Comparison of ENCODE assay signal across 20 cellular contexts in the genomic region with DNA sequence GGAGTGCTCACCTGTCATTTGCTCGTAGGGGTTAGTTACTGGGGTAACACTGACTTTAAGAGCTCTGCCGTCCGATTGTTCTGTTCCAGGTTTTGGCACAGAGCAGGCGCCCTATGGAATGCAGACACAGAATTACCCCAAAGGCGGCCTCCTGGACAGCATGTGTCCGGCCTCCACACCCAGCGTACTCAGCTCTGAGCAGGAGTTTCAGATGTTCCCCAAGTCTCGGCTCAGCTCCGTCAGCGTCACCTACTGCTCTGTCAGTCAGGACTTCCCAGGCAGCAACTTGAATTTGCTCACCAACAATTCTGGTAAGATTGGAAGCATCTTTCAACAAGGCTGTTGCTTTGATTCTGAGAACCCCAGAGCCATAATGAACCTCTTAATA. TPM values are rescaled to one million over a fixed set of nuclear protein-coding genes. Genes with fewer than 3 reads are reported as not detected.
DNase-seq lines count a peak whose midpoint lies in the region; ATAC-seq and TF ChIP-seq lines count a peak whose summit lies in the region.
"Had no signal": no experiment of that assay in that cellular context is flagged by ENCODE, and none has a peak within 500 bp of the region (broad histone marks: within the 10 kb centered on the region; RNA-seq: fewer than 3 reads in every experiment).

No MANE protein-coding gene starts in this region.

- CTCF ChIA-PET in HCT116 (lab: Charles Lee), result interaction anchor here (1.7 kb wide), 1 partner anchor 22 kb away, joined by 3 read pairs; no protein-coding TSS in a partner anchor

- no peaks in the 10 kb centered on the region for H3K9me3 Mint-ChIP-seq in endothelial cell (ENCODE audit: unreplicated experiment)

- no peaks in the 10 kb centered on the region for H3K27me3 Mint-ChIP-seq in endothelial cell (ENCODE audit: unreplicated experiment)
- H3K27me3 Mint-ChIP-seq: activated CD4-positive, alpha-beta T cell treated with anti-CD3 and anti-CD28 coated beads, Interleukin-2, amount 10 ng/mL, durations not matched to agents 7 days and 5 days; CD4-positive, alpha-beta memory T cell had no signal

- no peak overlapping the region for H3K9ac ChIP-seq in HCT116 (ENCODE audit: low read length)
- H3K9ac ChIP-seq in mucosa of rectum (ENCODE audit: low read depth in 1 of 2, low read length in 2 of 2), result peak overlapping the region in 1 of 2 donors; percentile 62
- H3K9ac ChIP-seq: parathyroid adenoma had no signal

- TF ChIP-seq CTCF in HCT116 (IDR thresholded peaks at IDR 0.05 in 2 of 3, conservative IDR thresholded peaks at IDR 0.05 in 1 of 3; ENCODE audit: borderline replicate concordance in 1 of 3, insufficient read depth in 1 of 3, low read depth in 2 of 3, low read length in 2 of 3) (no peak), endothelial cell (IDR thresholded peaks at IDR 0.05; ENCODE audit: unreplicated experiment) (no peak), thyroid gland (IDR thresholded peaks at IDR 0.05) (no peak), heart left ventricle (IDR thresholded peaks at IDR 0.05) (no peak)

- H3K36me3 ChIP-seq in HCT116 (ENCODE audit: control insufficient read depth in 1 of 2, insufficient read depth in 2 of 2, low read length in 2 of 2), result peaks cover 82 to 85% of the 10 kb centered on the region in 2 experiments
- peaks cover 89 to 95% of the 10 kb centered on the region in 2 donors for H3K36me3 ChIP-seq in mucosa of rectum (ENCODE audit: control insufficient read depth in 2 of 2, insufficient read depth in 2 of 2, low read length in 2 of 2)
- H3K36me3 ChIP-seq in thyroid gland, result peaks cover 67 to 86% of the 10 kb centered on the region in 2 donors
- H3K36me3 ChIP-seq in heart left ventricle, result peaks cover 2 to 98% (median 97%) of the 10 kb centered on the region in 9 donors

- peaks cover 23% of the 10 kb centered on the region; the same call in 1 of the 2 replicates for H3K79me2 ChIP-seq in HCT116 (ENCODE audit: insufficient read depth, low read length)
- H3K79me2 ChIP-seq: parathyroid adenoma had no signal

- H3K27ac ChIP-seq in HCT116 (ENCODE audit: low read depth, low read length) (no peak overlapping the region), mucosa of rectum (ENCODE audit: low read depth in 2 of 2, low read length in 2 of 2) (peak overlapping the region; percentile 72 to 81), thyroid gland (peak overlapping the region; percentile 78 to 99 (median 92)), heart left ventricle (peak overlapping the region in 1 of 12 donors; percentile 32)

- ATAC-seq in HCT116 (no peak), Right ventricle myocardium superior (ENCODE audit: poor library complexity) (no peak), heart left ventricle (no peak)

- peaks cover 94% of the 10 kb centered on the region for H3K36me3 Mint-ChIP-seq in endothelial cell (ENCODE audit: low read depth, unreplicated experiment)

- H4K20me1 ChIP-seq in HCT116 (ENCODE audit: insufficient read depth), result no peaks in the 10 kb centered on the region

- no peaks in the 10 kb centered on the region for H3K9me3 ChIP-seq in HCT116 (ENCODE audit: control insufficient read depth in 1 of 2, insufficient read depth in 1 of 2, low read depth in 1 of 2, low read length in 2 of 2)
- no peaks in the 10 kb centered on the region for H3K9me3 ChIP-seq in mucosa of rectum (ENCODE audit: control insufficient read depth in 2 of 2, low read length in 2 of 2)
- H3K9me3 ChIP-seq in thyroid gland, result no peaks in the 10 kb centered on the region
- no peaks in the 10 kb centered on the region for H3K9me3 ChIP-seq in heart left ventricle

- no peak overlapping the region for H2AFZ ChIP-seq in HCT116 (ENCODE audit: low read depth, low read length, poor library complexity, severe bottlenecking)
- H2AFZ ChIP-seq: parathyroid adenoma had no signal

- peak overlapping the region; percentile 31 for H3K4me3 Mint-ChIP-seq in endothelial cell (ENCODE audit: unreplicated experiment)
- H3K4me3 Mint-ChIP-seq: activated CD4-positive, alpha-beta T cell treated with anti-CD3 and anti-CD28 coated beads, Interleukin-2, amount 10 ng/mL, durations not matched to agents 7 days and 5 days; CD4-positive, alpha-beta memory T cell had no signal

- H3K27me3 ChIP-seq in HCT116 (ENCODE audit: insufficient read depth, low read length), result no peaks in the 10 kb centered on the region
- H3K27me3 ChIP-seq in mucosa of rectum (ENCODE audit: control insufficient read depth in 2 of 2, insufficient read depth in 2 of 2, low read length in 2 of 2), result no peaks in the 10 kb centered on the region
- no peaks in the 10 kb centered on the region for H3K27me3 ChIP-seq in thyroid gland
- no peaks in the 10 kb centered on the region for H3K27me3 ChIP-seq in heart left ventricle

- peaks cover 8% of the 10 kb centered on the region for H3K4me1 Mint-ChIP-seq in endothelial cell (ENCODE audit: unreplicated experiment)

- no peak for DNase-seq in HCT116 (ENCODE audit: low read depth, low spot score)
- no peak for DNase-seq in endothelial cell (ENCODE audit: low spot score)
- no peak for DNase-seq in thyroid gland
- no peak for DNase-seq in Right ventricle myocardium superior
- no peak for DNase-seq in activated CD4-positive, alpha-beta T cell treated with anti-CD3 and anti-CD28 coated beads, Interleukin-2, amount 50 U/mL, for 1 hour
- no peak for DNase-seq in heart left ventricle
- DNase-seq in DMS 273 (lab: John Stamatoyannopoulos, UW; ENCODE audit: unreplicated experiment), result no peak
- DNase-seq: activated CD4-positive, alpha-beta T cell treated with anti-CD3 and anti-CD28 coated beads, Interleukin-2, amount 10 ng/mL, durations not matched to agents 7 days and 5 days; activated gamma-delta T cell; CD4-positive, alpha-beta memory T cell; central memory CD4-positive, alpha-beta T cell; DMS79 treated with DMSO at 0.1 percent for 48 hours; left colon; NCI-H1436 treated with DMSO at 0.1 percent for 48 hours; NCI-H2171 treated with DMSO at 0.1 percent for 48 hours; NCI-H82; stimulated activated CD8-positive, alpha-beta memory T cell treated with anti-CD3 and anti-CD28 coated beads, Interleukin-4, amount 100 ng/mL, for 48 hours had no signal

- TF ChIP-seq POLR2A in HCT116 (IDR thresholded peaks at IDR 0.05; ENCODE audit: borderline replicate concordance, extremely low read depth, insufficient read depth, insufficient read length) (no peak), thyroid gland (IDR thresholded peaks at IDR 0.05) (no peak), heart left ventricle (IDR thresholded peaks at IDR 0.05) (no peak)

- H3K4me2 ChIP-seq in HCT116 (ENCODE audit: low read length), result peak overlapping the region; percentile 24; the same call in 1 of the 2 replicates

- peaks cover 7 to 37% of the 10 kb centered on the region in 2 experiments for H3K4me1 ChIP-seq in HCT116 (ENCODE audit: control insufficient read depth in 1 of 2, insufficient read depth in 2 of 2, low read length in 2 of 2)
- H3K4me1 ChIP-seq in mucosa of rectum (ENCODE audit: control insufficient read depth in 2 of 2, insufficient read depth in 2 of 2, low read length in 2 of 2), result peaks cover 56 to 87% of the 10 kb centered on the region in 2 donors
- H3K4me1 ChIP-seq in thyroid gland, result peaks cover 62 to 72% of the 10 kb centered on the region in 2 donors
- peaks cover 3 to 76% (median 35%) of the 10 kb centered on the region in 12 donors for H3K4me1 ChIP-seq in heart left ventricle
- H3K4me1 ChIP-seq: parathyroid adenoma had no signal

- TF ChIP-seq RAD21 in HCT116 (IDR thresholded peaks at IDR 0.05; ENCODE audit: low read depth), result no peak

- no peak overlapping the region for H3K27ac Mint-ChIP-seq in endothelial cell (ENCODE audit: unreplicated experiment)
- H3K27ac Mint-ChIP-seq: activated CD4-positive, alpha-beta T cell treated with anti-CD3 and anti-CD28 coated beads, Interleukin-2, amount 10 ng/mL, durations not matched to agents 7 days and 5 days; CD4-positive, alpha-beta memory T cell had no signal

- POLR2A ChIA-PET in HCT116 (lab: Charles Lee), result no interaction called here

- no TSS peak for BruUV-seq in HCT116 (replicated peaks; lab: Mats Ljungman, UMichigan)

- H3K9me2 ChIP-seq in HCT116 (ENCODE audit: insufficient read depth), result no peaks in the 10 kb centered on the region

- 92 to 96% methylated on average over 10 of the region's 10 CpGs for WGBS in thyroid gland, 2 donors
- WGBS in heart left ventricle, 4 donors, result 93 to 94% (median 93%) methylated on average over 10 of the region's 10 CpGs

- RAD21 ChIA-PET in HCT116 (lab: Charles Lee; ENCODE audit: low non-redundant PET in 1 of 2, low total read pairs in 2 of 2, uncharacterized antibody in 2 of 2, unreplicated experiment in 2 of 2), result no interaction called here

- intact Hi-C loops in HCT116 (cut with micrococcal nuclease), result no loop called here
- intact Hi-C loops in thyroid gland (cut with DNase I), result no loop called here
- intact Hi-C loops in Right ventricle myocardium superior (cut with DNase I), result no loop called here
- intact Hi-C loops in heart left ventricle (cut with DNase I), result no loop called here

- H3K4me3 ChIP-seq in HCT116 (replicated peaks in 1 of 2; ENCODE audit: low read depth in 1 of 2, low read length in 2 of 2) (no peak overlapping the region), mucosa of rectum (ENCODE audit: low read length in 2 of 2) (no peak overlapping the region), thyroid gland (replicated peaks in 1 of 3) (no peak overlapping the region), heart left ventricle (no peak overlapping the region)
- H3K4me3 ChIP-seq: skin epidermis had no signal

TF ChIP-seq in HCT116, 20 proteins besides CTCF, POLR2A, EP300 and RAD21 (continues in another document):
- TF ChIP-seq EZH2phosphoT487 (IDR thresholded peaks at IDR 0.05; ENCODE audit: borderline replicate concordance), result no peak
- TF ChIP-seq, protein P1, sequence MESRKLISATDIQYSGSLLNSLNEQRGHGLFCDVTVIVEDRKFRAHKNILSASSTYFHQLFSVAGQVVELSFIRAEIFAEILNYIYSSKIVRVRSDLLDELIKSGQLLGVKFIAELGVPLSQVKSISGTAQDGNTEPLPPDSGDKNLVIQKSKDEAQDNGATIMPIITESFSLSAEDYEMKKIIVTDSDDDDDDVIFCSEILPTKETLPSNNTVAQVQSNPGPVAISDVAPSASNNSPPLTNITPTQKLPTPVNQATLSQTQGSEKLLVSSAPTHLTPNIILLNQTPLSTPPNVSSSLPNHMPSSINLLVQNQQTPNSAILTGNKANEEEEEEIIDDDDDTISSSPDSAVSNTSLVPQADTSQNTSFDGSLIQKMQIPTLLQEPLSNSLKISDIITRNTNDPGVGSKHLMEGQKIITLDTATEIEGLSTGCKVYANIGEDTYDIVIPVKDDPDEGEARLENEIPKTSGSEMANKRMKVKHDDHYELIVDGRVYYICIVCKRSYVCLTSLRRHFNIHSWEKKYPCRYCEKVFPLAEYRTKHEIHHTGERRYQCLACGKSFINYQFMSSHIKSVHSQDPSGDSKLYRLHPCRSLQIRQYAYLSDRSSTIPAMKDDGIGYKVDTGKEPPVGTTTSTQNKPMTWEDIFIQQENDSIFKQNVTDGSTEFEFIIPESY (IDR thresholded peaks at IDR 0.05; ENCODE audit: extremely low read depth, insufficient replicate concordance, low read length), result no peak
- TF ChIP-seq EZH2 (IDR thresholded peaks at IDR 0.05), result no peak

RNA-seq across cellular contexts. Expression of a gene that starts 12.6 kb away (rescaled TPM):
- total RNA-seq in HCT116 (2021; ENCODE audit: unreplicated experiment) (32.9 TPM), endothelial cell (ENCODE audit: unreplicated experiment) (74.2 TPM), thyroid gland (10 to 100 TPM; 36.6 to 92.2 (median 56.3) TPM), Right ventricle myocardium superior (37.2 TPM), heart left ventricle (10 to 100 TPM; 27.9 to 92.7 (median 45.1) TPM)
- polyA plus RNA-seq in HCT116 (2012), result 19.6 and 20.6 TPM in 2 replicates
- polyA plus RNA-seq in heart left ventricle, result 10 to 100 TPM; 19.0 to 35.7 TPM
